In genomic region chr1:203480084-203480483, GRCh38 we compare ENCODE assay signal across 10 cellular contexts. TPM values are rescaled to one million over a fixed set of nuclear protein-coding genes. Genes with fewer than 3 reads are reported as not detected.
DNase-seq lines count a peak whose midpoint lies in the region; TF ChIP-seq lines count a peak whose summit lies in the region.
"Had no signal": no experiment of that assay in that cellular context is flagged by ENCODE, and none has a peak within 500 bp of the region (broad histone marks: within the 10 kb centered on the region; RNA-seq: fewer than 3 reads in every experiment).

No MANE protein-coding gene starts in this region.

- H3K9ac ChIP-seq in skeletal muscle satellite cell (ENCODE audit: low read depth, low read length), result peak overlapping the region; percentile 60

- no peak overlapping the region for H3K4me3 ChIP-seq in cardiac muscle cell
- H3K4me3 ChIP-seq in skeletal muscle satellite cell (ENCODE audit: low read length), result peak overlapping the region; percentile 51

- H3K27me3 ChIP-seq in cardiac muscle cell, result no peaks in the 10 kb centered on the region
- peaks cover 20% of the 10 kb centered on the region for H3K27me3 ChIP-seq in skeletal muscle satellite cell (ENCODE audit: control insufficient read depth, insufficient read depth, low read length)

- H3K9me3 ChIP-seq in cardiac muscle cell (ENCODE audit: low read depth) (no peaks in the 10 kb centered on the region), skeletal muscle satellite cell (replicated peaks; ENCODE audit: low read length) (no peaks in the 10 kb centered on the region)

- peaks cover 2% of the 10 kb centered on the region for H3K4me1 Mint-ChIP-seq in activated CD4-positive, alpha-beta memory T cell treated with anti-CD3 and anti-CD28 coated beads for 36 hours (ENCODE audit: low read depth)

- CTCF ChIA-PET in activated CD4-positive, alpha-beta memory T cell treated with anti-CD3 and anti-CD28 coated beads for 36 hours (lab: Charles Lee), result interaction anchor here (0.8 to 2.2 kb wide), 3 partner anchors 8 to 213 kb away, joined by 4 to 14 read pairs (median 9); no protein-coding TSS in a partner anchor

- H3K27ac Mint-ChIP-seq in activated CD4-positive, alpha-beta memory T cell treated with anti-CD3 and anti-CD28 coated beads for 36 hours, result no peak overlapping the region

- H3K36me3 ChIP-seq in cardiac muscle cell (no peaks in the 10 kb centered on the region), skeletal muscle satellite cell (ENCODE audit: insufficient read depth, low read length) (no peaks in the 10 kb centered on the region)

- TF ChIP-seq CTCF in VCaP (conservative IDR thresholded peaks at IDR 0.05) (no peak), cardiac muscle cell (IDR thresholded peaks at IDR 0.05; ENCODE audit: low read depth, low read length) (peak; percentile 1)

- in situ Hi-C loops in G401 (cut with HindIII; ENCODE audit: low sequenced_read_pairs), result no loop called here

- no peaks in the 10 kb centered on the region for H3K36me3 Mint-ChIP-seq in activated CD4-positive, alpha-beta memory T cell treated with anti-CD3 and anti-CD28 coated beads for 36 hours

- no peaks in the 10 kb centered on the region for H3K9me3 Mint-ChIP-seq in activated CD4-positive, alpha-beta memory T cell treated with anti-CD3 and anti-CD28 coated beads for 36 hours

- no peak overlapping the region for H3K4me3 Mint-ChIP-seq in activated CD4-positive, alpha-beta memory T cell treated with anti-CD3 and anti-CD28 coated beads for 36 hours

- POLR2A ChIA-PET in activated CD4-positive, alpha-beta memory T cell treated with anti-CD3 and anti-CD28 coated beads for 36 hours (lab: Charles Lee), result interaction anchor here (0.7 kb wide), 1 partner anchor 156 kb away, joined by 3 read pairs; no protein-coding TSS in a partner anchor

- peaks cover 8% of the 10 kb centered on the region for H3K27me3 Mint-ChIP-seq in activated CD4-positive, alpha-beta memory T cell treated with anti-CD3 and anti-CD28 coated beads for 36 hours

- intact Hi-C loops in activated CD4-positive, alpha-beta memory T cell treated with anti-CD3 and anti-CD28 coated beads for 36 hours (cut with micrococcal nuclease), result no loop called here

- H3K27ac ChIP-seq in VCaP, result peak overlapping the region; percentile 44
- H3K27ac ChIP-seq in cardiac muscle cell, result no peak overlapping the region

- peaks cover 11% of the 10 kb centered on the region for H3K4me1 ChIP-seq in cardiac muscle cell (ENCODE audit: low read depth)
- peaks cover 24% of the 10 kb centered on the region for H3K4me1 ChIP-seq in skeletal muscle satellite cell (ENCODE audit: control insufficient read depth, insufficient read depth, low read length)

- DNase-seq in ELR (ENCODE audit: low read depth) (peak; percentile 47), cardiac muscle cell (ENCODE audit: low read depth in 1 of 2, low spot score in 1 of 2) (peak in 1 of 2 donors; percentile 81), G401 (ENCODE audit: low spot score) (no peak), NCI-H128 (lab: John Stamatoyannopoulos, UW; ENCODE audit: unreplicated experiment) (no peak), NCI-H1694 treated with DMSO at 0.1 percent for 48 hours (lab: John Stamatoyannopoulos, UW) (no peak)
- no peak for DNase-seq in activated CD4-positive, alpha-beta memory T cell treated with anti-CD3 and anti-CD28 coated beads for 36 hours

- peak overlapping the region; percentile 68 for H3K4me2 ChIP-seq in skeletal muscle satellite cell (ENCODE audit: low read length)

RNA-seq across cellular contexts. Expression of gene PRELP, which starts 4.5 kb away (rescaled TPM):
- 0.25 TPM in 1 of 2 replicates, not detected in the other for total RNA-seq in cardiac muscle cell
- polyA plus RNA-seq in cardiac muscle cell, result 0.26 TPM in 1 of 2 replicates, not detected in the other
- under 0.01 TPM in 1 of 2 replicates, not detected in the other for total RNA-seq in skeletal muscle satellite cell (2012; rRNA removed)
- total RNA-seq in G401 (2014; rRNA removed; shearing (Covaris generic)), result not detected in 2 replicates
- total RNA-seq in activated CD4-positive, alpha-beta memory T cell treated with anti-CD3 and anti-CD28 coated beads for 36 hours, result not detected
- total RNA-seq: dermis microvascular lymphatic vessel endothelial cell had no signal

RNA-seq across cellular contexts. Expression of gene OPTC, which starts 13.9 kb away (rescaled TPM):
- not detected in 2 replicates for total RNA-seq in cardiac muscle cell
- polyA plus RNA-seq in cardiac muscle cell, result not detected in 2 replicates
- not detected in 2 replicates for total RNA-seq in skeletal muscle satellite cell (2012; rRNA removed)
- not detected in 2 replicates for total RNA-seq in G401 (2014; rRNA removed; shearing (Covaris generic))
- total RNA-seq in activated CD4-positive, alpha-beta memory T cell treated with anti-CD3 and anti-CD28 coated beads for 36 hours, result not detected
- total RNA-seq: dermis microvascular lymphatic vessel endothelial cell, left colon had no signal
